1 cellular context compared by ENCODE assay signal in the genomic region with DNA sequence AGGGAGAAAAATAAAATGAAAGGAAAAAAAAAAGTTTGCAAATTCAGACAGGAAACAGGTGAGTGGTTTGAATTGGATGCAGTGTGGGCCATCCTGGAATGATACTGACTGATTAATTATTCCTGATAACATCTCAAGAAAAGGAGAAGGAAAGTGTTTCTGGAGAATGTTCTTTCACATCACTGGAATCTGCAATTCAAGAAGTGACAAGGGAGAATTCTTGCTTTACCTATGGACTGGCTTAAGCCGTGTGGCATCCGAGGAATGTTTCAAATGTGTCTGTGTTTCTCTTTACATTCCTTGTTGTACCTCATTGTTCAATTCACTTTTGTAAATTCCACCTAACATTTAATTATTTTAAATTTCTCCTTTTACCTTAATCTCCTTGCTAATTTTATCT.
TF ChIP-seq lines count a peak whose summit lies in the region.

No MANE protein-coding gene starts in this region.

TF ChIP-seq in GM12878, 131 proteins besides CTCF, POLR2A, EP300 and RAD21:
- no peak for TF ChIP-seq ESRRA (IDR thresholded peaks at IDR 0.05; ENCODE audit: low read length)
- TF ChIP-seq NR2C2 (IDR thresholded peaks at IDR 0.05; ENCODE audit: borderline replicate concordance, control insufficient read depth, insufficient read length, low read depth) = no peak
- TF ChIP-seq SIN3A (IDR thresholded peaks at IDR 0.05; ENCODE audit: low read depth, low read length) = no peak
- no peak for TF ChIP-seq PML (IDR thresholded peaks at IDR 0.05; ENCODE audit: low read length)
- no peak for TF ChIP-seq ZZZ3 (IDR thresholded peaks at IDR 0.05; ENCODE audit: control insufficient read depth, insufficient read length, low read depth)
- TF ChIP-seq, protein P1, sequence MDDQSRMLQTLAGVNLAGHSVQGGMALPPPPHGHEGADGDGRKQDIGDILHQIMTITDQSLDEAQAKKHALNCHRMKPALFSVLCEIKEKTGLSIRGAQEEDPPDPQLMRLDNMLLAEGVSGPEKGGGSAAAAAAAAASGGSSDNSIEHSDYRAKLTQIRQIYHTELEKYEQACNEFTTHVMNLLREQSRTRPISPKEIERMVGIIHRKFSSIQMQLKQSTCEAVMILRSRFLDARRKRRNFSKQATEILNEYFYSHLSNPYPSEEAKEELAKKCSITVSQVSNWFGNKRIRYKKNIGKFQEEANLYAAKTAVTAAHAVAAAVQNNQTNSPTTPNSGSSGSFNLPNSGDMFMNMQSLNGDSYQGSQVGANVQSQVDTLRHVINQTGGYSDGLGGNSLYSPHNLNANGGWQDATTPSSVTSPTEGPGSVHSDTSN (IDR thresholded peaks at IDR 0.05; ENCODE audit: insufficient replicate concordance, low read depth, low read length) = no peak
- TF ChIP-seq RB1 (IDR thresholded peaks at IDR 0.05; ENCODE audit: borderline replicate concordance) = no peak
- TF ChIP-seq PAX5 (IDR thresholded peaks at IDR 0.05; ENCODE audit: borderline replicate concordance, low read depth, low read length) = no peak
- no peak for TF ChIP-seq FOXK2 (IDR thresholded peaks at IDR 0.05)
- TF ChIP-seq, protein P2, sequence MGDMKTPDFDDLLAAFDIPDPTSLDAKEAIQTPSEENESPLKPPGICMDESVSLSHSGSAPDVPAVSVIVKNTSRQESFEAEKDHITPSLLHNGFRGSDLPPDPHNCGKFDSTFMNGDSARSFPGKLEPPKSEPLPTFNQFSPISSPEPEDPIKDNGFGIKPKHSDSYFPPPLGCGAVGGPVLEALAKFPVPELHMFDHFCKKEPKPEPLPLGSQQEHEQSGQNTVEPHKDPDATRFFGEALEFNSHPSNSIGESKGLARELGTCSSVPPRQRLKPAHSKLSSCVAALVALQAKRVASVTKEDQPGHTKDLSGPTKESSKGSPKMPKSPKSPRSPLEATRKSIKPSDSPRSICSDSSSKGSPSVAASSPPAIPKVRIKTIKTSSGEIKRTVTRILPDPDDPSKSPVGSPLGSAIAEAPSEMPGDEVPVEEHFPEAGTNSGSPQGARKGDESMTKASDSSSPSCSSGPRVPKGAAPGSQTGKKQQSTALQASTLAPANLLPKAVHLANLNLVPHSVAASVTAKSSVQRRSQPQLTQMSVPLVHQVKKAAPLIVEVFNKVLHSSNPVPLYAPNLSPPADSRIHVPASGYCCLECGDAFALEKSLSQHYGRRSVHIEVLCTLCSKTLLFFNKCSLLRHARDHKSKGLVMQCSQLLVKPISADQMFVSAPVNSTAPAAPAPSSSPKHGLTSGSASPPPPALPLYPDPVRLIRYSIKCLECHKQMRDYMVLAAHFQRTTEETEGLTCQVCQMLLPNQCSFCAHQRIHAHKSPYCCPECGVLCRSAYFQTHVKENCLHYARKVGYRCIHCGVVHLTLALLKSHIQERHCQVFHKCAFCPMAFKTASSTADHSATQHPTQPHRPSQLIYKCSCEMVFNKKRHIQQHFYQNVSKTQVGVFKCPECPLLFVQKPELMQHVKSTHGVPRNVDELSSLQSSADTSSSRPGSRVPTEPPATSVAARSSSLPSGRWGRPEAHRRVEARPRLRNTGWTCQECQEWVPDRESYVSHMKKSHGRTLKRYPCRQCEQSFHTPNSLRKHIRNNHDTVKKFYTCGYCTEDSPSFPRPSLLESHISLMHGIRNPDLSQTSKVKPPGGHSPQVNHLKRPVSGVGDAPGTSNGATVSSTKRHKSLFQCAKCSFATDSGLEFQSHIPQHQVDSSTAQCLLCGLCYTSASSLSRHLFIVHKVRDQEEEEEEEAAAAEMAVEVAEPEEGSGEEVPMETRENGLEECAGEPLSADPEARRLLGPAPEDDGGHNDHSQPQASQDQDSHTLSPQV (IDR thresholded peaks at IDR 0.05) = no peak
- TF ChIP-seq POU2F2 (IDR thresholded peaks at IDR 0.05; ENCODE audit: borderline replicate concordance, low read depth, low read length) = no peak
- TF ChIP-seq MEF2B (IDR thresholded peaks at IDR 0.05; ENCODE audit: partially characterized antibody, poor library complexity, severe bottlenecking) = no peak
- TF ChIP-seq, protein P3, sequence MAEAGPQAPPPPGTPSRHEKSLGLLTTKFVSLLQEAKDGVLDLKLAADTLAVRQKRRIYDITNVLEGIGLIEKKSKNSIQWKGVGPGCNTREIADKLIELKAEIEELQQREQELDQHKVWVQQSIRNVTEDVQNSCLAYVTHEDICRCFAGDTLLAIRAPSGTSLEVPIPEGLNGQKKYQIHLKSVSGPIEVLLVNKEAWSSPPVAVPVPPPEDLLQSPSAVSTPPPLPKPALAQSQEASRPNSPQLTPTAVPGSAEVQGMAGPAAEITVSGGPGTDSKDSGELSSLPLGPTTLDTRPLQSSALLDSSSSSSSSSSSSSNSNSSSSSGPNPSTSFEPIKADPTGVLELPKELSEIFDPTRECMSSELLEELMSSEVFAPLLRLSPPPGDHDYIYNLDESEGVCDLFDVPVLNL (IDR thresholded peaks at IDR 0.05; ENCODE audit: low read depth, low read length) = no peak
- no peak for TF ChIP-seq NFYA (IDR thresholded peaks at IDR 0.05; ENCODE audit: borderline replicate concordance, low read depth, low read length)
